14 cellular contexts compared by ENCODE assay signal in the genomic region with DNA sequence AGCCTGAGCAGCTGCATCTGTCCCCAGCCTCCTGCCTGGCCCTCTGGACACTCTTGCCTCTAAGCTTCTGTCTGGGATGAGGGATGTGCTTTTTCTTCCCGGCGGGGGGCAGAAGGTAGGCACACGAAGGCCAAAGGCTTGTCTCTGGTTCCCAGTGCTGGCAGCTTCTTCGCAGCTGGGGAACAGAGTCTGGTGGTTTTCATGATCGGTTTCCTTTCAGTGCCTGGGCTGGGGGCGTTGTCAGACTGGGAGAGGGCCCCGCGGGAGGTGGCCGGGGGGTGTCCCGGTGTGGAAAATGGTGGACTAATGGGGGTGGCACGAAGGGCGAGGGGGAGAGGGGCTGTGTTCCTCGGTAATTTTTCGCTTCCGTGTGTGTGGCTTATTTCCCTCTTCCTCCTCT. TPM values are rescaled to one million over a fixed set of nuclear protein-coding genes. Genes with fewer than 3 reads are reported as not detected.
DNase-seq lines count a peak whose midpoint lies in the region; TF ChIP-seq lines count a peak whose summit lies in the region.
"Had no signal": no experiment of that assay in that cellular context is flagged by ENCODE, and none has a peak within 500 bp of the region (broad histone marks: within the 10 kb centered on the region; RNA-seq: fewer than 3 reads in every experiment).

No MANE protein-coding gene starts in this region.

- H2BK15ac ChIP-seq in neuronal stem cell (ENCODE audit: low read length) = peak overlapping the region; percentile 93

- H3K27me3 ChIP-seq in neuronal stem cell (ENCODE audit: control insufficient read depth in 3 of 3, insufficient read depth in 3 of 3, low read depth in 1 of 3, low read length in 3 of 3) (peaks cover 0 to 31% (median 3%) of the 10 kb centered on the region in 3 experiments), neural progenitor cell (no peaks in the 10 kb centered on the region)

- in situ Hi-C loops in G401 (cut with HindIII; ENCODE audit: low sequenced_read_pairs) = no loop called here

- intact Hi-C loops in OCI-LY7 (cut with micrococcal nuclease; ENCODE audit: unreplicated experiment) = no loop called here

- H2AFZ ChIP-seq in neuronal stem cell (ENCODE audit: low read length) = no peak overlapping the region
- H2AFZ ChIP-seq in OCI-LY7 (ENCODE audit: low read length) = no peak overlapping the region
- no peak overlapping the region for H2AFZ ChIP-seq in neural progenitor cell (replicated peaks)

- peak overlapping the region; percentile 99 for H2AK5ac ChIP-seq in neuronal stem cell (ENCODE audit: low read depth, low read length)

- H3K27ac Mint-ChIP-seq in T-helper 2 cell treated with Interferon-gamma antibody and Interleukin-4, amounts not matched to agents 5 μg/mL and 100 μg/mL, for 36 hours = peak overlapping the region; percentile 42
- no peak overlapping the region for H3K27ac Mint-ChIP-seq in neural progenitor cell

- DNase-seq in T-helper 2 cell treated with Interferon-gamma antibody and Interleukin-4, amounts not matched to agents 5 μg/mL and 100 μg/mL, for 36 hours (ENCODE audit: low spot score) = no peak
- DNase-seq in T-helper 2 cell = no peak
- peak; percentile 44 for DNase-seq in G401 (ENCODE audit: low spot score)
- no peak for DNase-seq in neuronal stem cell (ENCODE audit: low spot score)
- no peak for DNase-seq in OCI-LY7 (ENCODE audit: low spot score)
- DNase-seq in HEK293T (ENCODE audit: extremely low spot score) = no peak
- DNase-seq in neural progenitor cell (ENCODE audit: low spot score) = no peak
- DNase-seq: ACHN; activated effector memory CD4-positive, alpha-beta T cell treated with Interleukin-2 at 50 U/mL for 16 hours; NCI-H1436 treated with DMSO at 0.1 percent for 48 hours had no signal

- BruUV-seq in OCI-LY7 (replicated peaks; lab: Mats Ljungman, UMichigan) = no TSS peak

- CTCF ChIA-PET in OCI-LY7 (lab: Charles Lee; ENCODE audit: unreplicated experiment) (no interaction called here), HEK293T (lab: Yijun Ruan, JAX) (interaction anchor here (0.7 kb wide), 1 partner anchor 11 kb away, joined by 4 read pairs; no protein-coding TSS in a partner anchor)

- H3K27ac ChIP-seq in cingulate gyrus (ENCODE audit: low read depth, low read length) = peak overlapping the region; percentile 39
- no peak overlapping the region for H3K27ac ChIP-seq in neuronal stem cell (replicated peaks; ENCODE audit: low read length)
- H3K27ac ChIP-seq in OCI-LY7 (ENCODE audit: low read depth, low read length, poor library complexity, severe bottlenecking) = no peak overlapping the region
- H3K27ac ChIP-seq in neural progenitor cell = no peak overlapping the region
- H3K27ac ChIP-seq: VCaP had no signal

- H3K23ac ChIP-seq in neuronal stem cell (ENCODE audit: low read depth, low read length, poor library complexity) = peak overlapping the region; percentile 52

- peak overlapping the region; percentile 14 for H3K14ac ChIP-seq in neuronal stem cell (ENCODE audit: low read length)

- no CpG with 5 or more reads among the region's 15 CpGs for WGBS in neuronal stem cell (ENCODE audit: extremely low coverage in 2 of 2, insufficient read length in 2 of 2, insufficient replicate concordance in 1 of 2), 2 donors

- H3K79me1 ChIP-seq in neuronal stem cell (ENCODE audit: low read depth, low read length) = peaks cover 6% of the 10 kb centered on the region

- H3K4me2 ChIP-seq in neuronal stem cell (ENCODE audit: insufficient read depth, low read length, poor library complexity, severe bottlenecking) = no peak overlapping the region
- no peak overlapping the region for H3K4me2 ChIP-seq in OCI-LY7 (ENCODE audit: low read length)
- H3K4me2 ChIP-seq in neural progenitor cell = no peak overlapping the region

- no peaks in the 10 kb centered on the region for H3F3A ChIP-seq in neural progenitor cell (ENCODE audit: low read depth)

- peaks cover 0 to 12% of the 10 kb centered on the region in 2 donors for H3K4me1 ChIP-seq in neuronal stem cell (ENCODE audit: control insufficient read depth in 2 of 2, insufficient read depth in 1 of 2, low read depth in 1 of 2, low read length in 2 of 2)
- peaks cover 5% of the 10 kb centered on the region for H3K4me1 ChIP-seq in OCI-LY7 (ENCODE audit: insufficient read depth, low read length, poor library complexity, severe bottlenecking)
- H3K4me1 ChIP-seq in neural progenitor cell = peaks cover 6% of the 10 kb centered on the region

- H2BK12ac ChIP-seq in neuronal stem cell (ENCODE audit: low read length) = no peak overlapping the region

- peak overlapping the region; percentile 91 for H3K4me3 Mint-ChIP-seq in T-helper 2 cell treated with Interferon-gamma antibody and Interleukin-4, amounts not matched to agents 5 μg/mL and 100 μg/mL, for 36 hours
- no peak overlapping the region for H3K4me3 Mint-ChIP-seq in neural progenitor cell

- peaks cover 60% of the 10 kb centered on the region for H3K4me1 Mint-ChIP-seq in T-helper 2 cell treated with Interferon-gamma antibody and Interleukin-4, amounts not matched to agents 5 μg/mL and 100 μg/mL, for 36 hours (ENCODE audit: low read depth)
- peaks cover 29% of the 10 kb centered on the region for H3K4me1 Mint-ChIP-seq in neural progenitor cell

- H3K18ac ChIP-seq in neuronal stem cell (ENCODE audit: low read length) = peak overlapping the region; percentile 64

- POLR2A ChIA-PET in OCI-LY7 (lab: Charles Lee) (no interaction called here), HEK293T (lab: Yijun Ruan, JAX) (no interaction called here)

- no peaks in the 10 kb centered on the region for H3K9me3 Mint-ChIP-seq in T-helper 2 cell treated with Interferon-gamma antibody and Interleukin-4, amounts not matched to agents 5 μg/mL and 100 μg/mL, for 36 hours
- H3K9me3 Mint-ChIP-seq in neural progenitor cell = no peaks in the 10 kb centered on the region

- H3K27me3 Mint-ChIP-seq in T-helper 2 cell treated with Interferon-gamma antibody and Interleukin-4, amounts not matched to agents 5 μg/mL and 100 μg/mL, for 36 hours (ENCODE audit: low read depth) = peaks cover 17% of the 10 kb centered on the region
- H3K27me3 Mint-ChIP-seq in neural progenitor cell (ENCODE audit: insufficient read depth, low read depth) = peaks cover 7% of the 10 kb centered on the region

- H3K36me3 ChIP-seq in neuronal stem cell (replicated peaks in 1 of 2; ENCODE audit: control insufficient read depth in 2 of 2, insufficient read depth in 2 of 2, low read length in 2 of 2) (no peaks in the 10 kb centered on the region), OCI-LY7 (ENCODE audit: insufficient read depth, low read length) (no peaks in the 10 kb centered on the region), neural progenitor cell (no peaks in the 10 kb centered on the region)

- peaks cover 48% of the 10 kb centered on the region for H3K36me3 Mint-ChIP-seq in T-helper 2 cell treated with Interferon-gamma antibody and Interleukin-4, amounts not matched to agents 5 μg/mL and 100 μg/mL, for 36 hours (ENCODE audit: low read depth)
- H3K36me3 Mint-ChIP-seq in neural progenitor cell = no peaks in the 10 kb centered on the region

- H3K79me2 ChIP-seq in OCI-LY7 (ENCODE audit: insufficient read depth, low read depth, low read length) (no peaks in the 10 kb centered on the region), neural progenitor cell (ENCODE audit: low read depth) (no peaks in the 10 kb centered on the region)

- H4K8ac ChIP-seq in neuronal stem cell (ENCODE audit: low read depth, low read length) = no peak overlapping the region

- no peaks in the 10 kb centered on the region for H3K9me2 ChIP-seq in OCI-LY7 (ENCODE audit: insufficient read depth, low read length)

- no peak overlapping the region for H3K4ac ChIP-seq in neuronal stem cell (ENCODE audit: low read length)

- H3K9ac ChIP-seq in neuronal stem cell (ENCODE audit: low read depth, low read length, poor library complexity) (no peak overlapping the region), neural progenitor cell (no peak overlapping the region)

- H3K9me3 ChIP-seq in neuronal stem cell (replicated peaks in 1 of 2; ENCODE audit: control insufficient read depth in 2 of 2, insufficient read depth in 1 of 2, low read depth in 1 of 2, low read length in 2 of 2) (peaks cover 0 to 1% of the 10 kb centered on the region in 2 donors), OCI-LY7 (ENCODE audit: low read length) (no peaks in the 10 kb centered on the region), neural progenitor cell (ENCODE audit: low read depth) (no peaks in the 10 kb centered on the region)

- no peak overlapping the region for H3K4me3 ChIP-seq in neuronal stem cell (ENCODE audit: low read length in 2 of 2)
- H3K4me3 ChIP-seq in OCI-LY7 (ENCODE audit: low read depth, low read length, poor library complexity, severe bottlenecking) = no peak overlapping the region
- no peak overlapping the region for H3K4me3 ChIP-seq in neural progenitor cell
- H3K4me3 ChIP-seq: GM12878 had no signal

- no peak for TF ChIP-seq CTCF in OCI-LY7 (conservative IDR thresholded peaks at IDR 0.05; ENCODE audit: low read length)
- TF ChIP-seq CTCF in neural progenitor cell (IDR thresholded peaks at IDR 0.05) = no peak

- peak overlapping the region; percentile 48 for H2BK5ac ChIP-seq in neuronal stem cell (ENCODE audit: low read length)

- no peak overlapping the region for H2BK120ac ChIP-seq in neuronal stem cell (ENCODE audit: low read depth, low read length)

- no peak overlapping the region for H4K91ac ChIP-seq in neuronal stem cell (ENCODE audit: low read depth, low read length, poor library complexity)

- no peaks in the 10 kb centered on the region for H4K20me1 ChIP-seq in OCI-LY7 (ENCODE audit: insufficient read depth, low read length)
- no peaks in the 10 kb centered on the region for H4K20me1 ChIP-seq in neural progenitor cell (ENCODE audit: low read depth)

TF ChIP-seq in HEK293T, 16 proteins besides CTCF, POLR2A, EP300 and RAD21 (continues in another document):
- TF ChIP-seq L3MBTL2 (conservative IDR thresholded peaks at IDR 0.05) (no peak), ZNF384 (IDR thresholded peaks at IDR 0.05) (no peak), NFRKB (IDR thresholded peaks at IDR 0.05) (no peak), FOXA1 (IDR thresholded peaks at IDR 0.05) (no peak), ELF4 (IDR thresholded peaks at IDR 0.05) (no peak), CTBP1 (IDR thresholded peaks at IDR 0.05; ENCODE audit: borderline replicate concordance) (no peak), TARDBP (IDR thresholded peaks at IDR 0.05) (no peak), SUZ12 (IDR thresholded peaks at IDR 0.05) (no peak), LEF1 (IDR thresholded peaks at IDR 0.05; ENCODE audit: borderline replicate concordance) (no peak), SP1 (IDR thresholded peaks at IDR 0.05) (no peak)

RNA-seq across cellular contexts. Expression of gene RAP1GAP2, which starts 1.0 kb away (rescaled TPM):
- total RNA-seq in G401 (2014; rRNA removed; shearing (Covaris generic)) = 1.9 and 6.0 TPM in 2 replicates
- 2.9 TPM for polyA plus RNA-seq in neuronal stem cell (2013, experiment 1 of 2)
- 3.1 TPM for polyA plus RNA-seq in neuronal stem cell (2013, experiment 2 of 2)
- 10.9 and 11.3 TPM in 2 replicates for total RNA-seq in OCI-LY7 (2014; rRNA removed; shearing (Covaris generic))
- total RNA-seq in OCI-LY7 (2022) (23.8 and 28.2 TPM in 2 replicates), neural progenitor cell (ENCODE audit: low replicate concordance) (3.8 and 4.1 TPM in 2 replicates)

RNA-seq across cellular contexts. Expression of gene CCDC92B, which starts 47.8 kb away (rescaled TPM):
- total RNA-seq in G401 (2014; rRNA removed; shearing (Covaris generic)) = 0.06 and 0.31 TPM in 2 replicates
- polyA plus RNA-seq in neuronal stem cell (2013, experiment 1 of 2) = 0.35 TPM
- 0.42 TPM for polyA plus RNA-seq in neuronal stem cell (2013, experiment 2 of 2)
- not detected in 2 replicates for total RNA-seq in OCI-LY7 (2014; rRNA removed; shearing (Covaris generic))
- total RNA-seq in OCI-LY7 (2022) = not detected in 2 replicates
- total RNA-seq in neural progenitor cell (ENCODE audit: low replicate concordance) = 0.17 and 0.77 TPM in 2 replicates
- total RNA-seq: GM12878, liver had no signal
- polyA plus RNA-seq: GM12878, liver had no signal
